Comparison of ENCODE assay signal across 23 cellular contexts in genomic region chr6:141539617-141540016, GRCh38.
"Had no signal": no experiment of that assay in that cellular context is flagged by ENCODE, and none has a peak within 500 bp of the region (broad histone marks: within the 10 kb centered on the region; RNA-seq: fewer than 3 reads in every experiment).

No MANE protein-coding gene starts in this region.

- ATAC-seq: activated CD8-positive, alpha-beta T cell treated with anti-CD3 and anti-CD28 coated beads, Interleukin-2, amount 10 ng/mL, durations not matched to agents 7 days and 5 days; activated naive CD4-positive, alpha-beta T cell treated with anti-CD3 and anti-CD28 coated beads, Interleukin-2, amount 50 U/mL, for 72 hours; naive thymus-derived CD8-positive, alpha-beta T cell; right cardiac atrium; stimulated activated naive CD8-positive, alpha-beta T cell treated with anti-CD3 and anti-CD28 coated beads, Interleukin-15, Interleukin-2, amounts not matched to agents 100 U/mL and 50 U/mL, for 24 hours had no signal

- H3K9me3 ChIP-seq: adrenal gland, ascending aorta, left ventricle myocardium inferior, thyroid gland had no signal

- H3K36me3 ChIP-seq: adrenal gland, ascending aorta, brain microvascular endothelial cell, left ventricle myocardium inferior, neural progenitor cell, thyroid gland had no signal

- H3K79me2 ChIP-seq: hepatocyte had no signal

- H3K4me1 ChIP-seq: adrenal gland, left ventricle myocardium inferior, neural progenitor cell, thyroid gland had no signal

- H2AFZ ChIP-seq: hepatocyte, neural progenitor cell had no signal

- H3K27me3 ChIP-seq: adrenal gland, ascending aorta, brain microvascular endothelial cell, hepatocyte, neural progenitor cell, thyroid gland had no signal

- H3K9ac ChIP-seq: neural progenitor cell had no signal

- DNase-seq: activated CD4-positive, alpha-beta T cell treated with anti-CD3 and anti-CD28 coated beads, Interleukin-2, amount 50 U/mL, for 1 hour; activated CD4-positive, CD25-positive, alpha-beta regulatory T cell treated with anti-CD3 and anti-CD28 coated beads, Interleukin-2, amount 50 U/mL, for 72 hours; activated CD8-positive, alpha-beta T cell treated with anti-CD3 and anti-CD28 coated beads, Interleukin-2, amount 10 ng/mL, durations not matched to agents 7 days and 5 days; activated gamma-delta T cell; adrenal gland; brain microvascular endothelial cell; central memory CD4-positive, alpha-beta T cell; dermis blood vessel endothelial cell; effector CD8-positive, alpha-beta T cell; glutamatergic neuron; immature natural killer cell; kidney glomerular epithelial cell; left ventricle myocardium inferior; naive thymus-derived CD8-positive, alpha-beta T cell; right cardiac atrium; stimulated activated CD4-positive, alpha-beta T cell treated with anti-CD3 and anti-CD28 coated beads, Interleukin-4, amount 100 ng/mL, for 24 hours; stimulated activated naive CD8-positive, alpha-beta T cell treated with anti-CD3 and anti-CD28 coated beads, Interleukin-15, Interleukin-2, amounts not matched to agents 100 U/mL and 50 U/mL, for 24 hours; thyroid gland had no signal

- H3K4me2 ChIP-seq: hepatocyte, neural progenitor cell had no signal

- H3K4me3 ChIP-seq: adrenal gland, ascending aorta, hepatocyte, left ventricle myocardium inferior, neural progenitor cell, thyroid gland had no signal

- H3K27ac ChIP-seq: adrenal gland, ascending aorta, brain microvascular endothelial cell, hepatocyte, left ventricle myocardium inferior, neural progenitor cell, thyroid gland, VCaP had no signal
